Comparison of ENCODE assay signal across 8 cellular contexts in genomic region chr4:4860803-4861591, GRCh38. TPM values are rescaled to one million over a fixed set of nuclear protein-coding genes. Genes with fewer than 3 reads are reported as not detected.
A peak's percentile ranks its signal among the peaks of the same experiment; 100 is the strongest.
DNase-seq lines count a peak whose midpoint lies in the region; ATAC-seq and TF ChIP-seq lines count a peak whose summit lies in the region.

No MANE protein-coding gene starts in this region.

- H3K36me3 Mint-ChIP-seq in activated naive CD4-positive, alpha-beta T cell treated with anti-CD3 and anti-CD28 coated beads, Interleukin-2, amount 50 U/mL, for 24 hours = peaks cover 1% of the 10 kb centered on the region
- peaks cover 20% of the 10 kb centered on the region for H3K36me3 Mint-ChIP-seq in brain

- H3K4me3 ChIP-seq in lower leg skin (ENCODE audit: low read depth, poor library complexity, severe bottlenecking) = peak overlapping the region; percentile 57
- H3K4me3 ChIP-seq in urinary bladder (ENCODE audit: low read depth, low read length) = peak overlapping the region; percentile 59

- H3K27me3 Mint-ChIP-seq in activated naive CD4-positive, alpha-beta T cell treated with anti-CD3 and anti-CD28 coated beads, Interleukin-2, amount 50 U/mL, for 24 hours = peaks cover 56% of the 10 kb centered on the region
- peaks cover 34% of the 10 kb centered on the region for H3K27me3 Mint-ChIP-seq in brain

- H3K27ac ChIP-seq in urinary bladder (ENCODE audit: low read depth) = no peak overlapping the region

- H3K4me1 Mint-ChIP-seq in activated naive CD4-positive, alpha-beta T cell treated with anti-CD3 and anti-CD28 coated beads, Interleukin-2, amount 50 U/mL, for 24 hours = peaks cover 29% of the 10 kb centered on the region
- H3K4me1 Mint-ChIP-seq in brain = peaks cover 59% of the 10 kb centered on the region

- no peak overlapping the region for H3K27ac Mint-ChIP-seq in activated naive CD4-positive, alpha-beta T cell treated with anti-CD3 and anti-CD28 coated beads, Interleukin-2, amount 50 U/mL, for 24 hours
- H3K27ac Mint-ChIP-seq in brain = peak overlapping the region; percentile 47 to 93 (median 84)

- H3K36me3 ChIP-seq in urinary bladder (ENCODE audit: insufficient read depth) = no peaks in the 10 kb centered on the region

- no peak for TF ChIP-seq POLR2A in lower leg skin (IDR thresholded peaks at IDR 0.05)

- 2 to 3% methylated on average over 39 of the region's 39 CpGs for WGBS in lower leg skin, 2 donors
- WGBS in urinary bladder = 11% methylated on average over 39 of the region's 39 CpGs

- no peaks in the 10 kb centered on the region for H3K9me3 Mint-ChIP-seq in activated naive CD4-positive, alpha-beta T cell treated with anti-CD3 and anti-CD28 coated beads, Interleukin-2, amount 50 U/mL, for 24 hours
- peaks cover 2 to 21% (median 7%) of the 10 kb centered on the region in 5 experiments for H3K9me3 Mint-ChIP-seq in brain

- peaks cover 1% of the 10 kb centered on the region for H3K4me1 ChIP-seq in urinary bladder (ENCODE audit: insufficient read depth)

- peak overlapping the region; percentile 84 for H3K4me3 Mint-ChIP-seq in activated naive CD4-positive, alpha-beta T cell treated with anti-CD3 and anti-CD28 coated beads, Interleukin-2, amount 50 U/mL, for 24 hours
- H3K4me3 Mint-ChIP-seq in brain = peak overlapping the region; percentile 89 to 99 (median 92)

- peak in 1 of 2 experiments; percentile 4 for TF ChIP-seq CTCF in brain (conservative IDR thresholded peaks at IDR 0.05)
- no peak for TF ChIP-seq CTCF in lower leg skin (IDR thresholded peaks at IDR 0.05)
- TF ChIP-seq CTCF in GM10266 (IDR thresholded peaks at IDR 0.05; ENCODE audit: control insufficient read depth, insufficient read depth, low read depth, missing control alignments) = no peak

- no peak for ATAC-seq in HG02678 (IDR thresholded peaks at IDR 0.05; ENCODE audit: unreplicated experiment)

- DNase-seq in activated naive CD4-positive, alpha-beta T cell (lab: John Stamatoyannopoulos, UW) = no peak
- DNase-seq in lower leg skin (ENCODE audit: low spot score in 2 of 2) (peak in 1 of 2 donors; percentile 91), GM10266 (ENCODE audit: extremely low spot score) (no peak), inferior parietal cortex (ENCODE audit: extremely low spot score) (no peak)

- intact Hi-C loops in lower leg skin (cut with DNase I; ENCODE audit: low total_unique reads) = no loop called here

RNA-seq across cellular contexts. Expression of gene MSX1, which starts 1.5 kb away (rescaled TPM):
- 4.8 TPM for polyA plus RNA-seq in brain (ENCODE audit: insufficient read depth, low read depth, low replicate concordance)
- 1 to 10 TPM; 1.4 to 5.8 (median 3.6) TPM for total RNA-seq in lower leg skin
- 4.7 TPM for total RNA-seq in urinary bladder
- 15.2 TPM for polyA plus RNA-seq in urinary bladder
